ENCODE assay signal across 16 cellular contexts in genomic region chr2:33168425-33168824, GRCh38.
"Had no signal": no experiment of that assay in that cellular context is flagged by ENCODE, and none has a peak within 500 bp of the region (broad histone marks: within the 10 kb centered on the region; RNA-seq: fewer than 3 reads in every experiment).

No MANE protein-coding gene starts in this region.

- H3K4me1 ChIP-seq: upper lobe of left lung had no signal

- H3K4me3 ChIP-seq: esophagus squamous epithelium, suprapubic skin, upper lobe of left lung had no signal

- H3K27me3 ChIP-seq: esophagus squamous epithelium, suprapubic skin, upper lobe of left lung had no signal

- ATAC-seq: activated CD4-positive, CD25-positive, alpha-beta regulatory T cell treated with anti-CD3 and anti-CD28 coated beads, Interleukin-2, amount 50 U/mL, for 24 hours; activated T-cell treated with anti-CD3 and anti-CD28 coated beads, Interleukin-2, amount 50 U/mL, for 4 hours; effector memory CD8-positive, alpha-beta T cell; stimulated activated naive CD8-positive, alpha-beta T cell treated with anti-CD3 and anti-CD28 coated beads, Interleukin-15, Interleukin-2, amounts not matched to agents 100 U/mL and 50 U/mL, for 24 hours had no signal

- DNase-seq: activated CD4-positive, alpha-beta T cell treated with anti-CD3 and anti-CD28 coated beads, Interleukin-2, amount 50 U/mL, for 1 hour; activated CD8-positive, alpha-beta memory T cell treated with anti-CD3 and anti-CD28 coated beads, Interleukin-2, amount 50 U/mL, for 4 hours; activated naive CD4-positive, alpha-beta T cell treated with anti-CD3 and anti-CD28 coated beads, Interleukin-2, amount 50 U/mL, for 16 hours; activated T-cell treated with anti-CD3 and anti-CD28 coated beads, Interleukin-2, amount 50 U/mL, for 4 hours; effector memory CD8-positive, alpha-beta T cell; esophagus squamous epithelium; midbrain; occipital lobe; retina; stimulated activated CD4-positive, alpha-beta T cell treated with anti-CD3 and anti-CD28 coated beads, Interleukin-2, amount 100 ng/mL, for 24 hours; stimulated activated naive CD8-positive, alpha-beta T cell treated with anti-CD3 and anti-CD28 coated beads, Interleukin-15, Interleukin-2, amounts not matched to agents 100 U/mL and 50 U/mL, for 24 hours; T-helper 1 cell; T-helper 9 cell; upper lobe of left lung had no signal

- H3K36me3 ChIP-seq: esophagus squamous epithelium, suprapubic skin, upper lobe of left lung had no signal

- H3K9me3 ChIP-seq: esophagus squamous epithelium, suprapubic skin, upper lobe of left lung had no signal

- H3K27ac ChIP-seq: esophagus squamous epithelium, suprapubic skin, upper lobe of left lung had no signal
